In genomic region chr16:3035289-3035971, GRCh38 we compare ENCODE assay signal across 1 cellular context.
TF ChIP-seq lines count a peak whose summit lies in the region.

No MANE protein-coding gene starts in this region.

TF ChIP-seq in HepG2, 621 proteins besides CTCF, POLR2A, EP300 and RAD21:
- peak; percentile 62 for TF ChIP-seq ZNF652 (CRISPR knock-in tag; IDR thresholded peaks at IDR 0.05; ENCODE audit: borderline replicate concordance, low read depth)
- no peak for TF ChIP-seq REL (CRISPR knock-in tag; conservative IDR thresholded peaks at IDR 0.05)
